ENCODE assay signal across 1 cellular context in the genomic region with DNA sequence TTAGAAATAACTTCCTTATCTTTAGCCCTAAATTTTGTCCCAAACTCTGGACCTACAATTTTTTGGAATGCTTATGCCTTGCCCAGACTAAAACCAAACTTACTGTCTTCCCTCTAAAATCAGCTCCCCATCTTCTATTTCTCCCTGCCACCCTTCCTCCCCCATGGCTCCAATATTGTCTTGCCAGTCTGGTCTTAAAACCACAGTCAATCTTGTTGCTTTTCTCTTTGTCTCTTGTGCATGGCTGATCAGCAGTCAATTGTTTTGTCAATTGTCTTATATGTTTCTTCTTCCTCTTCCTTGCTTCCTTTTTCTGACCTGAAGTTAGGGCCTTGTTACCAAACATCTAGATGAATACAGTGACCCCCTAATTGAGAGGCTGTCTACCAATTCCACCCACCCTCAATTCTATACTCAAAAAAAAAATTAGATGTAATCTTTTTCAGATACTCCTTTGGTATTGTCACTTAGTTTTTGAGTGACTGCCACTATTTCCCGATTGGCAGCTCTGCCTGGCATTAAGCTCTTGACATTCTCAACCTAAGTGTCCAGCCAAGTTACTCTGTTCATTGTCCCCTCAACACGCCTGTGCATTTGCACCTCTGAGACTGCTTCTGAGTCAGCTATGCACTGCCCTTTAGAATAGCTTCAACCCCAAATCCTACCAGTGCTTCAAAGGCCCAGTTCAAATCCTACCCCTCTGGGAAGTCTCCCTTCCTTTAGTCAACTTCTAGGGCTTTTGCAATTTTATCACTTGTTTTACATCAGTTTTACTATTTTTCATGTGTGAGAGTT.
TF ChIP-seq lines count a peak whose summit lies in the region.

No MANE protein-coding gene starts in this region.

TF ChIP-seq in GM12878, 131 proteins besides CTCF, POLR2A, EP300 and RAD21:
- TF ChIP-seq NR2C1 (IDR thresholded peaks at IDR 0.05) (no peak), ETV6 (conservative IDR thresholded peaks at IDR 0.05 in 1 of 2, IDR thresholded peaks at IDR 0.05 in 1 of 2; ENCODE audit: borderline replicate concordance in 1 of 2, low read depth in 1 of 2) (0 out of 4 replicates have a peak, but pooled peaks of 1 of the 2 experiments have one; percentile 38), RUNX3 (IDR thresholded peaks at IDR 0.05; ENCODE audit: low read length) (peak; percentile 25; the same call in 1 of the 2 replicates), MTA2 (IDR thresholded peaks at IDR 0.05; ENCODE audit: low read depth) (no peak), KLF5 (IDR thresholded peaks at IDR 0.05; ENCODE audit: partially characterized antibody) (no peak), PAX8 (IDR thresholded peaks at IDR 0.05) (0 out of 2 replicates have a peak, but pooled peaks have one; percentile 68), SMC3 (IDR thresholded peaks at IDR 0.05; ENCODE audit: borderline replicate concordance, low read length) (no peak), TAF1 (IDR thresholded peaks at IDR 0.05; ENCODE audit: borderline replicate concordance, low read depth, low read length) (no peak), GABPA (IDR thresholded peaks at IDR 0.05; ENCODE audit: low read depth) (no peak), SRF (IDR thresholded peaks at IDR 0.05; ENCODE audit: low read depth in 2 of 2, low read length in 2 of 2) (no peak), RCOR1 (conservative IDR thresholded peaks at IDR 0.05; ENCODE audit: low read depth, low read length) (no peak)
- TF ChIP-seq, protein P1, sequence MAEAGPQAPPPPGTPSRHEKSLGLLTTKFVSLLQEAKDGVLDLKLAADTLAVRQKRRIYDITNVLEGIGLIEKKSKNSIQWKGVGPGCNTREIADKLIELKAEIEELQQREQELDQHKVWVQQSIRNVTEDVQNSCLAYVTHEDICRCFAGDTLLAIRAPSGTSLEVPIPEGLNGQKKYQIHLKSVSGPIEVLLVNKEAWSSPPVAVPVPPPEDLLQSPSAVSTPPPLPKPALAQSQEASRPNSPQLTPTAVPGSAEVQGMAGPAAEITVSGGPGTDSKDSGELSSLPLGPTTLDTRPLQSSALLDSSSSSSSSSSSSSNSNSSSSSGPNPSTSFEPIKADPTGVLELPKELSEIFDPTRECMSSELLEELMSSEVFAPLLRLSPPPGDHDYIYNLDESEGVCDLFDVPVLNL (IDR thresholded peaks at IDR 0.05; ENCODE audit: low read depth, low read length), result no peak
- TF ChIP-seq, protein P2, sequence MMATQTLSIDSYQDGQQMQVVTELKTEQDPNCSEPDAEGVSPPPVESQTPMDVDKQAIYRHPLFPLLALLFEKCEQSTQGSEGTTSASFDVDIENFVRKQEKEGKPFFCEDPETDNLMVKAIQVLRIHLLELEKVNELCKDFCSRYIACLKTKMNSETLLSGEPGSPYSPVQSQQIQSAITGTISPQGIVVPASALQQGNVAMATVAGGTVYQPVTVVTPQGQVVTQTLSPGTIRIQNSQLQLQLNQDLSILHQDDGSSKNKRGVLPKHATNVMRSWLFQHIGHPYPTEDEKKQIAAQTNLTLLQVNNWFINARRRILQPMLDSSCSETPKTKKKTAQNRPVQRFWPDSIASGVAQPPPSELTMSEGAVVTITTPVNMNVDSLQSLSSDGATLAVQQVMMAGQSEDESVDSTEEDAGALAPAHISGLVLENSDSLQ (IDR thresholded peaks at IDR 0.05), result 0 out of 2 replicates have a peak, but pooled peaks have one; percentile 44
- TF ChIP-seq, protein P3, sequence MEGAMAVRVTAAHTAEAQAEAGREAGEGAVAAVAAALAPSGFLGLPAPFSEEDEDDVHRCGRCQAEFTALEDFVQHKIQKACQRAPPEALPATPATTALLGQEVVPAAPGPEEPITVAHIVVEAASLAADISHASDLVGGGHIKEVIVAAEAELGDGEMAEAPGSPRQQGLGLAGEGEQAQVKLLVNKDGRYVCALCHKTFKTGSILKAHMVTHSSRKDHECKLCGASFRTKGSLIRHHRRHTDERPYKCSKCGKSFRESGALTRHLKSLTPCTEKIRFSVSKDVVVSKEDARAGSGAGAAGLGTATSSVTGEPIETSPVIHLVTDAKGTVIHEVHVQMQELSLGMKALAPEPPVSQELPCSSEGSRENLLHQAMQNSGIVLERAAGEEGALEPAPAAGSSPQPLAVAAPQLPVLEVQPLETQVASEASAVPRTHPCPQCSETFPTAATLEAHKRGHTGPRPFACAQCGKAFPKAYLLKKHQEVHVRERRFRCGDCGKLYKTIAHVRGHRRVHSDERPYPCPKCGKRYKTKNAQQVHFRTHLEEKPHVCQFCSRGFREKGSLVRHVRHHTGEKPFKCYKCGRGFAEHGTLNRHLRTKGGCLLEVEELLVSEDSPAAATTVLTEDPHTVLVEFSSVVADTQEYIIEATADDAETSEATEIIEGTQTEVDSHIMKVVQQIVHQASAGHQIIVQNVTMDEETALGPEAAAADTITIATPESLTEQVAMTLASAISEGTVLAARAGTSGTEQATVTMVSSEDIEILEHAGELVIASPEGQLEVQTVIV (IDR thresholded peaks at IDR 0.05; ENCODE audit: borderline replicate concordance, partially characterized antibody), result no peak
- TF ChIP-seq, protein P4, sequence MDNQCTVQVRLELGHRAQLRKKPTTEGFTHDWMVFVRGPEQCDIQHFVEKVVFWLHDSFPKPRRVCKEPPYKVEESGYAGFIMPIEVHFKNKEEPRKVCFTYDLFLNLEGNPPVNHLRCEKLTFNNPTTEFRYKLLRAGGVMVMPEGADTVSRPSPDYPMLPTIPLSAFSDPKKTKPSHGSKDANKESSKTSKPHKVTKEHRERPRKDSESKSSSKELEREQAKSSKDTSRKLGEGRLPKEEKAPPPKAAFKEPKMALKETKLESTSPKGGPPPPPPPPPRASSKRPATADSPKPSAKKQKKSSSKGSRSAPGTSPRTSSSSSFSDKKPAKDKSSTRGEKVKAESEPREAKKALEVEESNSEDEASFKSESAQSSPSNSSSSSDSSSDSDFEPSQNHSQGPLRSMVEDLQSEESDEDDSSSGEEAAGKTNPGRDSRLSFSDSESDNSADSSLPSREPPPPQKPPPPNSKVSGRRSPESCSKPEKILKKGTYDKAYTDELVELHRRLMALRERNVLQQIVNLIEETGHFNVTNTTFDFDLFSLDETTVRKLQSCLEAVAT (IDR thresholded peaks at IDR 0.05), result peak; percentile 61; the same call in 1 of the 2 replicates
- TF ChIP-seq, protein P5, sequence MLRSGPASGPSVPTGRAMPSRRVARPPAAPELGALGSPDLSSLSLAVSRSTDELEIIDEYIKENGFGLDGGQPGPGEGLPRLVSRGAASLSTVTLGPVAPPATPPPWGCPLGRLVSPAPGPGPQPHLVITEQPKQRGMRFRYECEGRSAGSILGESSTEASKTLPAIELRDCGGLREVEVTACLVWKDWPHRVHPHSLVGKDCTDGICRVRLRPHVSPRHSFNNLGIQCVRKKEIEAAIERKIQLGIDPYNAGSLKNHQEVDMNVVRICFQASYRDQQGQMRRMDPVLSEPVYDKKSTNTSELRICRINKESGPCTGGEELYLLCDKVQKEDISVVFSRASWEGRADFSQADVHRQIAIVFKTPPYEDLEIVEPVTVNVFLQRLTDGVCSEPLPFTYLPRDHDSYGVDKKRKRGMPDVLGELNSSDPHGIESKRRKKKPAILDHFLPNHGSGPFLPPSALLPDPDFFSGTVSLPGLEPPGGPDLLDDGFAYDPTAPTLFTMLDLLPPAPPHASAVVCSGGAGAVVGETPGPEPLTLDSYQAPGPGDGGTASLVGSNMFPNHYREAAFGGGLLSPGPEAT (IDR thresholded peaks at IDR 0.05; ENCODE audit: low read depth), result 0 out of 2 replicates have a peak, but pooled peaks have one; percentile 1
